Comparison of ENCODE assay signal across 21 cellular contexts in the genomic region with DNA sequence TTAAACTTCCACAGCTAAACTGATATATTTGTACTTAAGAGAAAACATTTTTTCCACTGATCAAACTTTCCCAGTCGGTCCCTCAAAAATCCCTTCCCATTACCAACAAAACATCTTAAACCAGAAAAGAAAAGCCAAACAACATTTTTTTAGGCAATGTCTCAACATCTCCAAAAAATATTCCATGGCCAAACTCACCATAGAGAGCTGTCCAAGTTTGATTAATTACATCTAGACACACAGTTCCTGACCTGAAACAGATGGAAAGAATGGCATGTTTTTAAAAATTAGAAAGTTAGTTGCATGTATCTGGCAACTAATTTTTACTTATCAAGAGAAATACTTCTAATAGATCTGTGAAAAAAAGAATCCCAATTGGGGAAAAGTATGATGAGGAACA.
DNase-seq lines count a peak whose midpoint lies in the region; ATAC-seq and TF ChIP-seq lines count a peak whose summit lies in the region.
"Had no signal": no experiment of that assay in that cellular context is flagged by ENCODE, and none has a peak within 500 bp of the region (broad histone marks: within the 10 kb centered on the region; RNA-seq: fewer than 3 reads in every experiment).

No MANE protein-coding gene starts in this region.

- H3K9me3 ChIP-seq in heart left ventricle = no peaks in the 10 kb centered on the region
- H3K9me3 ChIP-seq in right cardiac atrium (ENCODE audit: control insufficient read depth, low read length) = no peaks in the 10 kb centered on the region
- no peaks in the 10 kb centered on the region for H3K9me3 ChIP-seq in SK-N-MC (ENCODE audit: low read depth, low read length)
- H3K9me3 ChIP-seq in thoracic aorta = no peaks in the 10 kb centered on the region

- peaks cover 0 to 18% (median 0%) of the 10 kb centered on the region in 9 donors for H3K36me3 ChIP-seq in heart left ventricle
- H3K36me3 ChIP-seq in SK-N-MC (ENCODE audit: insufficient read depth, low read length) = no peaks in the 10 kb centered on the region
- H3K36me3 ChIP-seq in thoracic aorta = no peaks in the 10 kb centered on the region

- H3K4me3 ChIP-seq in heart left ventricle (no peak overlapping the region), right cardiac atrium (ENCODE audit: low read length) (no peak overlapping the region), SK-N-MC (no peak overlapping the region), thoracic aorta (no peak overlapping the region)
- H3K4me3 ChIP-seq: dorsolateral prefrontal cortex had no signal

- H3K27me3 ChIP-seq in heart left ventricle = no peaks in the 10 kb centered on the region
- H3K27me3 ChIP-seq in right cardiac atrium (ENCODE audit: control insufficient read depth, insufficient read depth) = no peaks in the 10 kb centered on the region
- H3K27me3 ChIP-seq in thoracic aorta (replicated peaks; ENCODE audit: insufficient read depth) = no peaks in the 10 kb centered on the region
- H3K27me3 ChIP-seq: dorsolateral prefrontal cortex had no signal

- H3K27ac ChIP-seq in heart left ventricle = peak overlapping the region in 8 of 12 donors; percentile 38 to 90 (median 78)
- H3K27ac ChIP-seq in right cardiac atrium (ENCODE audit: low read length) = no peak overlapping the region
- H3K27ac ChIP-seq in SK-N-MC = peak overlapping the region; percentile 99; the same call in 1 of the 2 replicates
- H3K27ac ChIP-seq in thoracic aorta = peak overlapping the region; percentile 92 to 96
- H3K27ac ChIP-seq: dorsolateral prefrontal cortex had no signal

- ATAC-seq in heart left ventricle (no peak), right cardiac atrium (no peak), thoracic aorta (ENCODE audit: insufficient number of reproducible peaks, low FRiP score, low read depth) (no peak), GM21447 (IDR thresholded peaks at IDR 0.05; ENCODE audit: unreplicated experiment) (no peak)
- ATAC-seq: activated CD8-positive, alpha-beta T cell treated with anti-CD3 and anti-CD28 coated beads, Interleukin-2, amount 10 ng/mL, durations not matched to agents 7 days and 5 days had no signal

- DNase-seq in heart left ventricle (no peak), right cardiac atrium (no peak), SK-N-MC (ENCODE audit: low read depth, low spot score) (no peak), fibroblast of gingiva (ENCODE audit: low read depth) (peak; percentile 22), thoracic aorta (ENCODE audit: low spot score) (no peak), SHP77 treated with DMSO at 0.1 percent for 48 hours (lab: John Stamatoyannopoulos, UW) (no peak)
- DNase-seq in effector CD4-positive, alpha-beta T cell = no peak
- DNase-seq: activated CD8-positive, alpha-beta T cell treated with anti-CD3 and anti-CD28 coated beads, Interleukin-2, amount 10 ng/mL, durations not matched to agents 7 days and 5 days; activated effector memory CD4-positive, alpha-beta T cell treated with anti-CD3 and anti-CD28 coated beads, Interleukin-2, amount 50 U/mL, for 16 hours; activated naive CD8-positive, alpha-beta T cell treated with anti-CD3 and anti-CD28 coated beads for 36 hours; activated T-cell treated with anti-CD3 and anti-CD28 coated beads for 4 hours; DMS153; dorsolateral prefrontal cortex; head of caudate nucleus; kidney glomerular epithelial cell; NCI-H1417; NCI-H2029 treated with DMSO at 0.1 percent for 48 hours; NCI-H226; NCI-H69; T-helper 2 cell had no signal

- no peak overlapping the region for H3K9ac ChIP-seq in SK-N-MC (ENCODE audit: insufficient read length)

- WGBS in heart left ventricle, 4 donors = 70 to 85% (median 76%) methylated on average over 1 of the region's 1 CpG
- 66% methylated on average over 1 of the region's 1 CpG for WGBS in right cardiac atrium

- intact Hi-C loops in heart left ventricle (cut with DNase I) = no loop called here
- intact Hi-C loops in right cardiac atrium (cut with DNase I) = no loop called here

- TF ChIP-seq POLR2A in heart left ventricle (IDR thresholded peaks at IDR 0.05) = no peak

- H3K4me1 ChIP-seq in heart left ventricle (peaks cover 6 to 90% (median 67%) of the 10 kb centered on the region in 12 donors), right cardiac atrium (ENCODE audit: control insufficient read depth, insufficient read depth, low read length) (peaks cover 6% of the 10 kb centered on the region), thoracic aorta (ENCODE audit: control insufficient read depth in 1 of 2, low read depth in 2 of 2) (peaks cover 87 to 100% of the 10 kb centered on the region in 2 donors)

- TF ChIP-seq CTCF in heart left ventricle (IDR thresholded peaks at IDR 0.05) (no peak), thoracic aorta (IDR thresholded peaks at IDR 0.05) (no peak)
